ENCODE assay signal across 1 cellular context in the genomic region with DNA sequence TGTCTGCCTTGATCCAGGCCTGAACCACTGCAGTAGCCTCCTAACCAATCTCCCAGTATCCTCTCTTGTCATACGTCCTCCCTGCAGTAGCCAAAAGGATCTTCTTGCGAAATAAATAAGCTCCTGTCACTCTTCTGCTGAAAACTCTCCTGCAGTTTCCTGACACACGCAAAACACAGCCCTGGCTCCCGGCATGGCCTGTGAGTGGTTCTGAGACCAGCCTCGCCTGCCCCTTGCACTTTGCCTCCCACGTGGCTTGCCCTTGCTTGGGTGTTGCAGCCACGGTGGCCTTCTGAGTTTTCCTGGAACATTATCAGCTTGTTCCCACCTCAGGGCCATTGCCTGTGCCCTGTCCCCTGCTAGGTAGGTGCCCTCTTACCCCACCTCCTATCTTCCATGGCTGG.
TF ChIP-seq lines count a peak whose summit lies in the region.

No MANE protein-coding gene starts in this region.

TF ChIP-seq in HepG2, 621 proteins besides CTCF, POLR2A, EP300 and RAD21 (continued from another document and continues in another):
- TF ChIP-seq, protein P1, sequence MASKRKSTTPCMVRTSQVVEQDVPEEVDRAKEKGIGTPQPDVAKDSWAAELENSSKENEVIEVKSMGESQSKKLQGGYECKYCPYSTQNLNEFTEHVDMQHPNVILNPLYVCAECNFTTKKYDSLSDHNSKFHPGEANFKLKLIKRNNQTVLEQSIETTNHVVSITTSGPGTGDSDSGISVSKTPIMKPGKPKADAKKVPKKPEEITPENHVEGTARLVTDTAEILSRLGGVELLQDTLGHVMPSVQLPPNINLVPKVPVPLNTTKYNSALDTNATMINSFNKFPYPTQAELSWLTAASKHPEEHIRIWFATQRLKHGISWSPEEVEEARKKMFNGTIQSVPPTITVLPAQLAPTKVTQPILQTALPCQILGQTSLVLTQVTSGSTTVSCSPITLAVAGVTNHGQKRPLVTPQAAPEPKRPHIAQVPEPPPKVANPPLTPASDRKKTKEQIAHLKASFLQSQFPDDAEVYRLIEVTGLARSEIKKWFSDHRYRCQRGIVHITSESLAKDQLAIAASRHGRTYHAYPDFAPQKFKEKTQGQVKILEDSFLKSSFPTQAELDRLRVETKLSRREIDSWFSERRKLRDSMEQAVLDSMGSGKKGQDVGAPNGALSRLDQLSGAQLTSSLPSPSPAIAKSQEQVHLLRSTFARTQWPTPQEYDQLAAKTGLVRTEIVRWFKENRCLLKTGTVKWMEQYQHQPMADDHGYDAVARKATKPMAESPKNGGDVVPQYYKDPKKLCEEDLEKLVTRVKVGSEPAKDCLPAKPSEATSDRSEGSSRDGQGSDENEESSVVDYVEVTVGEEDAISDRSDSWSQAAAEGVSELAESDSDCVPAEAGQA (IDR thresholded peaks at IDR 0.05; ENCODE audit: low read depth), result no peak
- TF ChIP-seq, protein P1 (CRISPR knock-in tag; IDR thresholded peaks at IDR 0.05; ENCODE audit: borderline replicate concordance), result no peak
- TF ChIP-seq CEBPB (IDR thresholded peaks at IDR 0.05; ENCODE audit: borderline replicate concordance, low read depth, low read length), result peak; percentile 96
- no peak for TF ChIP-seq SP140L (CRISPR knock-in tag; IDR thresholded peaks at IDR 0.05; ENCODE audit: borderline replicate concordance)
- no peak for TF ChIP-seq ZBTB10 (CRISPR knock-in tag; IDR thresholded peaks at IDR 0.05; ENCODE audit: borderline replicate concordance)
- TF ChIP-seq AHDC1 (CRISPR knock-in tag; IDR thresholded peaks at IDR 0.05; ENCODE audit: borderline replicate concordance), result no peak
- TF ChIP-seq ZNF607 (CRISPR knock-in tag; IDR thresholded peaks at IDR 0.05; ENCODE audit: borderline replicate concordance), result peak; percentile 80; the same call in 1 of the 2 replicates
- TF ChIP-seq FOSL2 (CRISPR knock-in tag; IDR thresholded peaks at IDR 0.05), result peak; percentile 49; the same call in 1 of the 2 replicates
- TF ChIP-seq, protein P2, sequence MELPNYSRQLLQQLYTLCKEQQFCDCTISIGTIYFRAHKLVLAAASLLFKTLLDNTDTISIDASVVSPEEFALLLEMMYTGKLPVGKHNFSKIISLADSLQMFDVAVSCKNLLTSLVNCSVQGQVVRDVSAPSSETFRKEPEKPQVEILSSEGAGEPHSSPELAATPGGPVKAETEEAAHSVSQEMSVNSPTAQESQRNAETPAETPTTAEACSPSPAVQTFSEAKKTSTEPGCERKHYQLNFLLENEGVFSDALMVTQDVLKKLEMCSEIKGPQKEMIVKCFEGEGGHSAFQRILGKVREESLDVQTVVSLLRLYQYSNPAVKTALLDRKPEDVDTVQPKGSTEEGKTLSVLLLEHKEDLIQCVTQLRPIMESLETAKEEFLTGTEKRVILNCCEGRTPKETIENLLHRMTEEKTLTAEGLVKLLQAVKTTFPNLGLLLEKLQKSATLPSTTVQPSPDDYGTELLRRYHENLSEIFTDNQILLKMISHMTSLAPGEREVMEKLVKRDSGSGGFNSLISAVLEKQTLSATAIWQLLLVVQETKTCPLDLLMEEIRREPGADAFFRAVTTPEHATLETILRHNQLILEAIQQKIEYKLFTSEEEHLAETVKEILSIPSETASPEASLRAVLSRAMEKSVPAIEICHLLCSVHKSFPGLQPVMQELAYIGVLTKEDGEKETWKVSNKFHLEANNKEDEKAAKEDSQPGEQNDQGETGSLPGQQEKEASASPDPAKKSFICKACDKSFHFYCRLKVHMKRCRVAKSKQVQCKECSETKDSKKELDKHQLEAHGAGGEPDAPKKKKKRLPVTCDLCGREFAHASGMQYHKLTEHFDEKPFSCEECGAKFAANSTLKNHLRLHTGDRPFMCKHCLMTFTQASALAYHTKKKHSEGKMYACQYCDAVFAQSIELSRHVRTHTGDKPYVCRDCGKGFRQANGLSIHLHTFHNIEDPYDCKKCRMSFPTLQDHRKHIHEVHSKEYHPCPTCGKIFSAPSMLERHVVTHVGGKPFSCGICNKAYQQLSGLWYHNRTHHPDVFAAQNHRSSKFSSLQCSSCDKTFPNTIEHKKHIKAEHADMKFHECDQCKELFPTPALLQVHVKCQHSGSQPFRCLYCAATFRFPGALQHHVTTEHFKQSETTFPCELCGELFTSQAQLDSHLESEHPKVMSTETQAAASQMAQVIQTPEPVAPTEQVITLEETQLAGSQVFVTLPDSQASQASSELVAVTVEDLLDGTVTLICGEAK (IDR thresholded peaks at IDR 0.05), result no peak
- TF ChIP-seq, protein P2 (CRISPR knock-in tag; IDR thresholded peaks at IDR 0.05), result peak; percentile 51; the same call in 1 of the 2 replicates
- TF ChIP-seq FOXM1 (CRISPR knock-in tag; IDR thresholded peaks at IDR 0.05), result no peak
- TF ChIP-seq NFE2 (CRISPR knock-in tag; IDR thresholded peaks at IDR 0.05), result no peak
- TF ChIP-seq RXRA (CRISPR knock-in tag; IDR thresholded peaks at IDR 0.05), result peak; percentile 74
- TF ChIP-seq, protein P3, sequence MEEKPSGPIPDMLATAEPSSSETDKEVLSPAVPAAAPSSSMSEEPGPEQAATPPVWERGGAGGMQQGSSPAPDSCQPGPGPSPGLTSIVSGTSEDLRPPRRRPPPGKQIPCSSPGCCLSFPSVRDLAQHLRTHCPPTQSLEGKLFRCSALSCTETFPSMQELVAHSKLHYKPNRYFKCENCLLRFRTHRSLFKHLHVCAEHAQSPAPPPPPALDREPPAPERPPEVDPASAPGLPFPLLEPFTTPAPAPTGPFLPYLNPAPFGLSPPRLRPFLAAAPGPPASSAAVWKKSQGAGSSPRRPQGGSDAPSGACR (CRISPR knock-in tag; IDR thresholded peaks at IDR 0.05), result peak; percentile 48; the same call in 1 of the 2 replicates
- 0 out of 2 replicates have a peak, but pooled peaks have one; percentile 24 for TF ChIP-seq TRIM24 (CRISPR knock-in tag; IDR thresholded peaks at IDR 0.05)
- no peak for TF ChIP-seq ATRX (CRISPR knock-in tag; IDR thresholded peaks at IDR 0.05; ENCODE audit: borderline replicate concordance)
- peak; percentile 76; the same call in 1 of the 2 replicates for TF ChIP-seq ZNF451 (CRISPR knock-in tag; IDR thresholded peaks at IDR 0.05)
- TF ChIP-seq ARNT2 (CRISPR knock-in tag; IDR thresholded peaks at IDR 0.05; ENCODE audit: low read depth), result peak; percentile 58; the same call in 1 of the 2 replicates
- TF ChIP-seq RBAK (CRISPR knock-in tag; IDR thresholded peaks at IDR 0.05), result no peak
- TF ChIP-seq, protein P4, sequence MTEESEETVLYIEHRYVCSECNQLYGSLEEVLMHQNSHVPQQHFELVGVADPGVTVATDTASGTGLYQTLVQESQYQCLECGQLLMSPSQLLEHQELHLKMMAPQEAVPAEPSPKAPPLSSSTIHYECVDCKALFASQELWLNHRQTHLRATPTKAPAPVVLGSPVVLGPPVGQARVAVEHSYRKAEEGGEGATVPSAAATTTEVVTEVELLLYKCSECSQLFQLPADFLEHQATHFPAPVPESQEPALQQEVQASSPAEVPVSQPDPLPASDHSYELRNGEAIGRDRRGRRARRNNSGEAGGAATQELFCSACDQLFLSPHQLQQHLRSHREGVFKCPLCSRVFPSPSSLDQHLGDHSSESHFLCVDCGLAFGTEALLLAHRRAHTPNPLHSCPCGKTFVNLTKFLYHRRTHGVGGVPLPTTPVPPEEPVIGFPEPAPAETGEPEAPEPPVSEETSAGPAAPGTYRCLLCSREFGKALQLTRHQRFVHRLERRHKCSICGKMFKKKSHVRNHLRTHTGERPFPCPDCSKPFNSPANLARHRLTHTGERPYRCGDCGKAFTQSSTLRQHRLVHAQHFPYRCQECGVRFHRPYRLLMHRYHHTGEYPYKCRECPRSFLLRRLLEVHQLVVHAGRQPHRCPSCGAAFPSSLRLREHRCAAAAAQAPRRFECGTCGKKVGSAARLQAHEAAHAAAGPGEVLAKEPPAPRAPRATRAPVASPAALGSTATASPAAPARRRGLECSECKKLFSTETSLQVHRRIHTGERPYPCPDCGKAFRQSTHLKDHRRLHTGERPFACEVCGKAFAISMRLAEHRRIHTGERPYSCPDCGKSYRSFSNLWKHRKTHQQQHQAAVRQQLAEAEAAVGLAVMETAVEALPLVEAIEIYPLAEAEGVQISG (CRISPR knock-in tag; IDR thresholded peaks at IDR 0.05), result peak; percentile 73
- peak; percentile 77 for TF ChIP-seq NR2C2 (CRISPR knock-in tag; IDR thresholded peaks at IDR 0.05; ENCODE audit: borderline replicate concordance)
